In the genomic region with DNA sequence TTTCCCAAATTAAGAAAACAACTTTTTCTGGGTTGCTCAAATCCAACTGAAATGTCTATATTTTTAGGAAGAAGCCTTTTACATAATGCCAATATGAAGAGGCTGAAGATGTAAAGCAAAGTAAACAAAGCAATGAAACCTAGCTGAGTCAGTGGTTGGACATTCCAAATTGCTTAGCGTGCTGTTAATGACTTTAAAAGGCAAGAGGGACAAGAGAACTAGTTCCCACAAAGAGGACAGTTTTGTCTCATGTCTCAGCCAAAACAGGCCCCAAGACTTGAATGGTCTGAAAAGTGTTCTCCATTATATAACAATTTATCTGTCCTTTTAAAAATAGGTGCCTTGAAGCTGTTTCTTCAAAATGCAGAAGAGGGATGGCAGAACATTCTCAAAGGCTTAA, we compare ENCODE assay signal across 15 cellular contexts.
DNase-seq lines count a peak whose midpoint lies in the region; ATAC-seq, FAIRE-seq and TF ChIP-seq lines count a peak whose summit lies in the region.
"Had no signal": no experiment of that assay in that cellular context is flagged by ENCODE, and none has a peak within 500 bp of the region (broad histone marks: within the 10 kb centered on the region; RNA-seq: fewer than 3 reads in every experiment).

No MANE protein-coding gene starts in this region.

- no peaks in the 10 kb centered on the region for H3K27me3 Mint-ChIP-seq in astrocyte (ENCODE audit: low read depth, unreplicated experiment)

- H3K4me1 Mint-ChIP-seq in astrocyte (ENCODE audit: low read depth, unreplicated experiment) = peaks cover 48% of the 10 kb centered on the region
- H3K4me1 Mint-ChIP-seq: activated naive CD4-positive, alpha-beta T cell treated with anti-CD3 and anti-CD28 coated beads, Interleukin-2, amount 50 U/mL, for 24 hours had no signal

- H3K79me2 ChIP-seq in ACC112 (ENCODE audit: control insufficient read depth, insufficient read depth, low read length, unreplicated experiment) = no peaks in the 10 kb centered on the region
- H3K79me2 ChIP-seq in HCT116 (ENCODE audit: insufficient read depth, low read length) = no peaks in the 10 kb centered on the region
- H3K79me2 ChIP-seq in astrocyte (ENCODE audit: insufficient read depth, low read length) = no peaks in the 10 kb centered on the region

- no peaks in the 10 kb centered on the region for H3K36me3 Mint-ChIP-seq in astrocyte (ENCODE audit: low read depth, unreplicated experiment)
- H3K36me3 Mint-ChIP-seq: activated naive CD4-positive, alpha-beta T cell treated with anti-CD3 and anti-CD28 coated beads, Interleukin-2, amount 50 U/mL, for 24 hours had no signal

- H3K4me1 ChIP-seq in ACC112 (ENCODE audit: control insufficient read depth, insufficient read depth, low read length, unreplicated experiment) (peaks cover 25% of the 10 kb centered on the region), HCT116 (ENCODE audit: control insufficient read depth in 1 of 2, insufficient read depth in 2 of 2, low read length in 2 of 2) (peaks cover 0 to 28% of the 10 kb centered on the region in 2 experiments; a peak in 2 of 4 replicates), astrocyte (ENCODE audit: insufficient read depth, low read length) (peaks cover 34% of the 10 kb centered on the region), pancreas (no peaks in the 10 kb centered on the region)
- H3K4me1 ChIP-seq: gastroesophageal sphincter, prostate gland, tibial artery had no signal

- H3K4me2 ChIP-seq in HCT116 (ENCODE audit: low read length) (peak overlapping the region; percentile 37), astrocyte (ENCODE audit: low read length) (peak overlapping the region; percentile 56)

- H3K36me3 ChIP-seq in ACC112 (ENCODE audit: insufficient read depth, low read length) (no peaks in the 10 kb centered on the region), HCT116 (ENCODE audit: control insufficient read depth in 1 of 2, insufficient read depth in 2 of 2, low read length in 2 of 2) (no peaks in the 10 kb centered on the region), astrocyte (ENCODE audit: insufficient read depth, low read length) (no peaks in the 10 kb centered on the region), pancreas (no peaks in the 10 kb centered on the region)
- H3K36me3 ChIP-seq: gastroesophageal sphincter, prostate gland, tibial artery, WERI-Rb-1 had no signal

- ATAC-seq in HCT116 = no peak
- no peak for ATAC-seq in HG03045 (IDR thresholded peaks at IDR 0.05; ENCODE audit: unreplicated experiment)
- no peak for ATAC-seq in GM21737 (IDR thresholded peaks at IDR 0.05; ENCODE audit: unreplicated experiment)
- no peak for ATAC-seq in pancreas
- ATAC-seq: gastroesophageal sphincter had no signal

- H3K9ac ChIP-seq in HCT116 (ENCODE audit: low read length) = no peak overlapping the region
- H3K9ac ChIP-seq in astrocyte (ENCODE audit: low read length) = peak overlapping the region; percentile 24

- H3K9me3 Mint-ChIP-seq in astrocyte (ENCODE audit: unreplicated experiment) = no peaks in the 10 kb centered on the region

- DNase-seq in HCT116 (ENCODE audit: low read depth, low spot score) = no peak
- DNase-seq in astrocyte (ENCODE audit: low read depth) = peak; percentile 74
- DNase-seq in inferior parietal cortex (ENCODE audit: extremely low spot score) = peak; percentile 48
- no peak for DNase-seq in NCI-H187 (lab: John Stamatoyannopoulos, UW)
- no peak for DNase-seq in pancreas
- DNase-seq: activated CD8-positive, alpha-beta memory T cell treated with anti-CD3 and anti-CD28 coated beads, Interleukin-2, amount 50 U/mL, for 48 hours; kidney; tibial artery; WERI-Rb-1 had no signal

- TF ChIP-seq CTCF in HCT116 (IDR thresholded peaks at IDR 0.05 in 2 of 3, conservative IDR thresholded peaks at IDR 0.05 in 1 of 3; ENCODE audit: borderline replicate concordance in 1 of 3, insufficient read depth in 1 of 3, low read depth in 2 of 3, low read length in 2 of 3) = no peak
- TF ChIP-seq CTCF in astrocyte (IDR thresholded peaks at IDR 0.05; ENCODE audit: insufficient read depth, low read depth, low read length) = no peak
- no peak for TF ChIP-seq CTCF in pancreas (IDR thresholded peaks at IDR 0.05)

- no peaks in the 10 kb centered on the region for H3K9me2 ChIP-seq in HCT116 (ENCODE audit: insufficient read depth)

- peak overlapping the region; percentile 91 for H3K27ac Mint-ChIP-seq in astrocyte (ENCODE audit: unreplicated experiment)
- H3K27ac Mint-ChIP-seq: activated naive CD4-positive, alpha-beta T cell treated with anti-CD3 and anti-CD28 coated beads, Interleukin-2, amount 50 U/mL, for 24 hours had no signal

- H3K27me3 ChIP-seq in ACC112 (ENCODE audit: insufficient read depth, low read length) (no peaks in the 10 kb centered on the region), HCT116 (ENCODE audit: insufficient read depth, low read length) (no peaks in the 10 kb centered on the region), astrocyte (ENCODE audit: insufficient read depth, low read length) (no peaks in the 10 kb centered on the region), pancreas (no peaks in the 10 kb centered on the region)
- H3K27me3 ChIP-seq: gastroesophageal sphincter, tibial artery had no signal

- H3K9me3 ChIP-seq in HCT116 (ENCODE audit: control insufficient read depth in 1 of 2, insufficient read depth in 1 of 2, low read depth in 1 of 2, low read length in 2 of 2) = no peaks in the 10 kb centered on the region
- H3K9me3 ChIP-seq in astrocyte (ENCODE audit: insufficient read depth, low read depth, low read length) = no peaks in the 10 kb centered on the region
- H3K9me3 ChIP-seq in pancreas = no peaks in the 10 kb centered on the region
- H3K9me3 ChIP-seq: gastroesophageal sphincter, prostate gland, tibial artery had no signal

- TF ChIP-seq POLR2A in HCT116 (IDR thresholded peaks at IDR 0.05; ENCODE audit: borderline replicate concordance, extremely low read depth, insufficient read depth, insufficient read length) = no peak

- CTCF ChIA-PET in HCT116 (lab: Charles Lee) = interaction anchor here (1.0 kb wide), 1 partner anchor 21 kb away, joined by 3 read pairs; no protein-coding TSS in a partner anchor

- H3K4me3 Mint-ChIP-seq in astrocyte (ENCODE audit: unreplicated experiment) = no peak overlapping the region
- H3K4me3 Mint-ChIP-seq: activated naive CD4-positive, alpha-beta T cell treated with anti-CD3 and anti-CD28 coated beads, Interleukin-2, amount 50 U/mL, for 24 hours had no signal

- H3K27ac ChIP-seq in ACC112 (ENCODE audit: low read depth, low read length) (peak overlapping the region; percentile 39), HCT116 (ENCODE audit: low read depth, low read length) (no peak overlapping the region), astrocyte (ENCODE audit: low read depth, low read length) (peak overlapping the region; percentile 71), pancreas (no peak overlapping the region)
- H3K27ac ChIP-seq: gastroesophageal sphincter, prostate gland, tibial artery, WERI-Rb-1 had no signal

- 95% methylated on average over 1 of the region's 1 CpG for WGBS in pancreas, 2 donors

- H4K20me1 ChIP-seq in HCT116 (ENCODE audit: insufficient read depth) (no peaks in the 10 kb centered on the region), astrocyte (ENCODE audit: insufficient read depth, low read length) (no peaks in the 10 kb centered on the region)

- TF ChIP-seq RAD21 in HCT116 (IDR thresholded peaks at IDR 0.05; ENCODE audit: low read depth) = no peak

- POLR2A ChIA-PET in HCT116 (lab: Charles Lee) = no interaction called here

- H3K4me3 ChIP-seq in ACC112 (ENCODE audit: low read depth, low read length) (no peak overlapping the region), HCT116 (replicated peaks in 1 of 2; ENCODE audit: low read depth in 1 of 2, low read length in 2 of 2) (no peak overlapping the region), astrocyte (ENCODE audit: insufficient read depth, low read depth, low read length) (no peak overlapping the region), pancreas (no peak overlapping the region)
- H3K4me3 ChIP-seq: gastroesophageal sphincter, prostate gland, tibial artery had no signal

- peak; percentile 87 for FAIRE-seq in astrocyte (lab: Jason Lieb, UNC)
- FAIRE-seq in pancreas (lab: Jason Lieb, UNC) = no peak
- FAIRE-seq: kidney had no signal

- RAD21 ChIA-PET in HCT116 (lab: Charles Lee; ENCODE audit: low non-redundant PET in 1 of 2, low total read pairs in 2 of 2, uncharacterized antibody in 2 of 2, unreplicated experiment in 2 of 2) = no interaction called here

- intact Hi-C loops in HCT116 (cut with micrococcal nuclease) (no loop called here), pancreas (cut with DNase I) (no loop called here)

- H2AFZ ChIP-seq in ACC112 (ENCODE audit: low read length, unreplicated experiment) = peak overlapping the region; percentile 7
- H2AFZ ChIP-seq in HCT116 (ENCODE audit: low read depth, low read length, poor library complexity, severe bottlenecking) = peak overlapping the region; percentile 59
- no peak overlapping the region for H2AFZ ChIP-seq in astrocyte (ENCODE audit: low read depth, low read length)

- BruUV-seq in HCT116 (replicated peaks; lab: Mats Ljungman, UMichigan) = no TSS peak

TF ChIP-seq in HCT116, 20 proteins besides CTCF, POLR2A, EP300 and RAD21:
- TF ChIP-seq JUND (IDR thresholded peaks at IDR 0.05) = 0 out of 2 replicates have a peak, but pooled peaks have one; percentile 8
- no peak for TF ChIP-seq CEBPB (IDR thresholded peaks at IDR 0.05; ENCODE audit: low read depth)
- TF ChIP-seq EZH2 (IDR thresholded peaks at IDR 0.05) = no peak
- no peak for TF ChIP-seq ZFX (IDR thresholded peaks at IDR 0.05)
- TF ChIP-seq EZH2phosphoT487 (IDR thresholded peaks at IDR 0.05; ENCODE audit: borderline replicate concordance) = no peak
TF ChIP-seq in HCT116: peak in this region for 1.

Comparison
In these comparisons a context has a peak if more than half of its experiments do, and no peak if none do; other contexts are left out.
1. H3K27ac ChIP-seq: peak in ACC112 (single experiment) and astrocyte (single experiment); none in HCT116 (single experiment) and pancreas (0 of 4).
2. DNase-seq: peak in astrocyte (single experiment) and inferior parietal cortex (single experiment); none in HCT116 (single experiment), NCI-H187 (0 of 2) and pancreas (0 of 6).